Comparison of ENCODE assay signal across 8 cellular contexts in genomic region chr4:102828497-102828808, GRCh38. TPM values are rescaled to one million over a fixed set of nuclear protein-coding genes. Genes with fewer than 3 reads are reported as not detected.
DNase-seq lines count a peak whose midpoint lies in the region; ATAC-seq and TF ChIP-seq lines count a peak whose summit lies in the region.

No MANE protein-coding gene starts in this region.

- H3K9me3 ChIP-seq in ectodermal cell (ENCODE audit: control insufficient read depth, low read length) (no peaks in the 10 kb centered on the region), muscle layer of duodenum (ENCODE audit: control insufficient read depth in 1 of 2, low read length in 2 of 2) (no peaks in the 10 kb centered on the region)

- DNase-seq in AG10803 (ENCODE audit: low read depth) (no peak), Kasumi-1 (lab: John Stamatoyannopoulos, UW) (peak; percentile 51 to 61), HPDE6-E6E7 (ENCODE audit: extremely low spot score) (no peak), iPS-NIHi11 (ENCODE audit: low spot score) (no peak), GM20000 (ENCODE audit: low spot score) (no peak)

- H3K27ac ChIP-seq in ectodermal cell (ENCODE audit: insufficient read depth, low read depth, low read length, poor library complexity, severe bottlenecking) (peak overlapping the region; percentile 99), muscle layer of duodenum (ENCODE audit: low read length) (peak overlapping the region; percentile 99)

- ATAC-seq in HG03095 (IDR thresholded peaks at IDR 0.05; ENCODE audit: unreplicated experiment) = no peak

- H3K36me3 ChIP-seq in ectodermal cell (ENCODE audit: control insufficient read depth, insufficient read depth, low read length) (no peaks in the 10 kb centered on the region), muscle layer of duodenum (ENCODE audit: control insufficient read depth in 1 of 2, insufficient read depth in 2 of 2, low read length in 2 of 2) (peaks cover 0 to 40% of the 10 kb centered on the region in 2 donors)

- WGBS in ectodermal cell, 2 experiments = 1 to 2% methylated on average over 4 of the region's 4 CpGs

- H3K27me3 ChIP-seq in ectodermal cell (ENCODE audit: control insufficient read depth, insufficient read depth, low read length, poor library complexity, severe bottlenecking) = no peaks in the 10 kb centered on the region
- no peaks in the 10 kb centered on the region for H3K27me3 ChIP-seq in muscle layer of duodenum (ENCODE audit: low read depth, low read length)

- no peaks in the 10 kb centered on the region for H3K4me1 ChIP-seq in ectodermal cell (ENCODE audit: control insufficient read depth, insufficient read depth, low read length)
- peaks cover 13 to 18% of the 10 kb centered on the region in 2 donors for H3K4me1 ChIP-seq in muscle layer of duodenum (ENCODE audit: control insufficient read depth in 1 of 2, insufficient read depth in 2 of 2, low read length in 2 of 2)

- H3K4me3 ChIP-seq in AG10803 (ENCODE audit: low read length) (peak overlapping the region; percentile 91), ectodermal cell (ENCODE audit: insufficient read depth, low read depth, low read length) (peak overlapping the region; percentile 87), muscle layer of duodenum (ENCODE audit: low read depth in 1 of 2, low read length in 2 of 2) (peak overlapping the region; percentile 90 to 92)

- TF ChIP-seq CTCF in AG10803 (conservative IDR thresholded peaks at IDR 0.05; ENCODE audit: low read length) = no peak
- no peak for TF ChIP-seq CTCF in GM20000 (IDR thresholded peaks at IDR 0.05; ENCODE audit: extremely low read depth, missing control alignments)

RNA-seq across cellular contexts. Expression of gene UBE2D3, which starts 1.1 kb away (rescaled TPM):
- polyA plus RNA-seq in ectodermal cell (2013, experiment 1 of 4) = 349 TPM
- 338 TPM for polyA plus RNA-seq in ectodermal cell (2013, experiment 2 of 4)
- polyA plus RNA-seq in ectodermal cell (2013, experiment 3 of 4) = 351 TPM
- polyA plus RNA-seq in ectodermal cell (2013, experiment 4 of 4) = 330 TPM

RNA-seq across cellular contexts. Expression of gene CISD2, which starts 40.3 kb away (rescaled TPM):
- 58.8 TPM for polyA plus RNA-seq in ectodermal cell (2013, experiment 1 of 4)
- 63.5 TPM for polyA plus RNA-seq in ectodermal cell (2013, experiment 2 of 4)
- 55.0 TPM for polyA plus RNA-seq in ectodermal cell (2013, experiment 3 of 4)
- polyA plus RNA-seq in ectodermal cell (2013, experiment 4 of 4) = 58.6 TPM

Comparison
In these comparisons a context has a peak if more than half of its experiments do, and no peak if none do; other contexts are left out.
1. DNase-seq: peak in Kasumi-1 (2 of 2); none in AG10803 (single experiment), HPDE6-E6E7 (single experiment), iPS-NIHi11 (single experiment) and GM20000 (single experiment).
2. Peak in every context shown above with its lines, with median percentiles within 50 percentile points of each other: H3K4me3 ChIP-seq.